8 cellular contexts compared by ENCODE assay signal in the genomic region with DNA sequence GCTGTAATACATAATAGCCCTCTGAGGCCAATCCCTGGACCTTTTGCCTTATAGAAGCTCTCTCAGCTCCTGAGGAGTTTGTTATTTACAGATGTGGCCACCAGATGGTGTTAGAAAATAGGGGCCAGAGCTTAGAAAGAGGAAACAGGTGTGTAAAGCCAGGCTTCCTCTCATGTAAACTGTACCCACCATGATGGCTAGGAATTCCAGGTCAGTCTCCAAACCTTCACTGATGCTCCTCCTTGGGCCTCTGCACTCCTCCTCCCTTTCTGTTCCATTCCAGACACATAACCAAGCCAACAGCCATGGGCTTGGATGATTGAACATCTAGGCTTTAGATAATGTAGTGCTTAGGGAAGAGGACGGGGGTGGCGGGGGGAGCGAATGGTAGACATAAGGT. TPM values are rescaled to one million over a fixed set of nuclear protein-coding genes. Genes with fewer than 3 reads are reported as not detected.
DNase-seq lines count a peak whose midpoint lies in the region; ATAC-seq and TF ChIP-seq lines count a peak whose summit lies in the region.

No MANE protein-coding gene starts in this region.

- peaks cover 9% of the 10 kb centered on the region for H3K4me1 Mint-ChIP-seq in nephron progenitor cell

- RAD21 ChIA-PET in HCT116 (lab: Charles Lee; ENCODE audit: low non-redundant PET in 1 of 2, low total read pairs in 2 of 2, uncharacterized antibody in 2 of 2, unreplicated experiment in 2 of 2) = interaction anchor here (1.1 to 1.4 kb wide), 2 partner anchors 336 kb away, joined by 5 to 9 read pairs; no protein-coding TSS in a partner anchor

- no peaks in the 10 kb centered on the region for H4K20me1 ChIP-seq in HCT116 (ENCODE audit: insufficient read depth)

- POLR2A ChIA-PET in HCT116 (lab: Charles Lee) = interaction anchor here (0.5 kb wide), 1 partner anchor 207 kb away, joined by 3 read pairs; no protein-coding TSS in a partner anchor

- H3K27me3 Mint-ChIP-seq in nephron progenitor cell (ENCODE audit: low read depth, poor library complexity) = peaks cover 1% of the 10 kb centered on the region

- intact Hi-C loops in HCT116 (cut with micrococcal nuclease) (loop anchor here (1.0 kb wide), 2 partner anchors 204 to 336 kb away; no protein-coding TSS in a partner anchor), esophagus muscularis mucosa (cut with DNase I) (loop anchor here (5.0 kb wide), 2 partner anchors 189 to 334 kb away; a partner anchor contains a TSS), posterior vena cava (cut with DNase I) (loop anchor here in 1 of 2 donors (10.0 kb wide), 1 partner anchor 336 kb away; no protein-coding TSS in a partner anchor)

- no peak overlapping the region for H3K27ac ChIP-seq in HCT116 (ENCODE audit: low read depth, low read length)
- H3K27ac ChIP-seq in esophagus muscularis mucosa (replicated peaks in 1 of 4) = no peak overlapping the region

- no peak overlapping the region for H3K4me3 Mint-ChIP-seq in nephron progenitor cell

- no peak overlapping the region for H3K4me2 ChIP-seq in HCT116 (ENCODE audit: low read length)

- H3K9me3 ChIP-seq in HCT116 (ENCODE audit: control insufficient read depth in 1 of 2, insufficient read depth in 1 of 2, low read depth in 1 of 2, low read length in 2 of 2) = no peaks in the 10 kb centered on the region
- H3K9me3 ChIP-seq in esophagus muscularis mucosa = no peaks in the 10 kb centered on the region

- no peak overlapping the region for H3K9ac ChIP-seq in HCT116 (ENCODE audit: low read length)

- no peaks in the 10 kb centered on the region for H3K27me3 ChIP-seq in HCT116 (ENCODE audit: insufficient read depth, low read length)
- H3K27me3 ChIP-seq in esophagus muscularis mucosa = no peaks in the 10 kb centered on the region

- peak; percentile 79 for TF ChIP-seq RAD21 in HCT116 (IDR thresholded peaks at IDR 0.05; ENCODE audit: low read depth)

- no peak overlapping the region for H3K27ac Mint-ChIP-seq in nephron progenitor cell

- no peaks in the 10 kb centered on the region for H3K9me2 ChIP-seq in HCT116 (ENCODE audit: insufficient read depth)

- no peaks in the 10 kb centered on the region for H3K4me1 ChIP-seq in HCT116 (ENCODE audit: control insufficient read depth in 1 of 2, insufficient read depth in 2 of 2, low read length in 2 of 2)
- peaks cover 14 to 39% (median 32%) of the 10 kb centered on the region in 4 donors for H3K4me1 ChIP-seq in esophagus muscularis mucosa

- no peak overlapping the region for H2AFZ ChIP-seq in HCT116 (ENCODE audit: low read depth, low read length, poor library complexity, severe bottlenecking)

- in situ Hi-C loops in SK-MEL-5 (cut with HindIII; ENCODE audit: low pct_unique_long_range_greater_than_20kb, low sequenced_read_pairs) = no loop called here

- ATAC-seq in HCT116 = peak; percentile 88
- ATAC-seq in GM21528 (IDR thresholded peaks at IDR 0.05; ENCODE audit: low FRiP score, unreplicated experiment) = no peak

- no TSS peak for BruUV-seq in HCT116 (replicated peaks; lab: Mats Ljungman, UMichigan)

- TF ChIP-seq POLR2A in HCT116 (IDR thresholded peaks at IDR 0.05; ENCODE audit: borderline replicate concordance, extremely low read depth, insufficient read depth, insufficient read length) (no peak), esophagus muscularis mucosa (IDR thresholded peaks at IDR 0.05; ENCODE audit: low read depth) (no peak)

- H3K9me3 Mint-ChIP-seq in nephron progenitor cell = no peaks in the 10 kb centered on the region

- peak; percentile 68 for DNase-seq in GM03348 (ENCODE audit: low spot score)
- DNase-seq in HCT116 (ENCODE audit: low read depth, low spot score) = peak; percentile 32
- DNase-seq in NCI-H1105 treated with DMSO at 0.1 percent for 48 hours (lab: John Stamatoyannopoulos, UW) = peak; percentile 75
- DNase-seq in SK-MEL-5 (ENCODE audit: low read depth, low spot score) = peak; percentile 76
- peak; percentile 70 for DNase-seq in esophagus muscularis mucosa (ENCODE audit: extremely low spot score)
- no peak for DNase-seq in nephron progenitor cell
- no peak for DNase-seq in posterior vena cava (ENCODE audit: low spot score)

- H3K36me3 ChIP-seq in HCT116 (ENCODE audit: control insufficient read depth in 1 of 2, insufficient read depth in 2 of 2, low read length in 2 of 2) (no peaks in the 10 kb centered on the region), esophagus muscularis mucosa (peaks cover 0 to 33% (median 27%) of the 10 kb centered on the region in 4 donors)

- H3K36me3 Mint-ChIP-seq in nephron progenitor cell (ENCODE audit: low read depth) = peaks cover 12% of the 10 kb centered on the region

- H3K4me3 ChIP-seq in HCT116 (replicated peaks in 1 of 2; ENCODE audit: low read depth in 1 of 2, low read length in 2 of 2) (no peak overlapping the region), esophagus muscularis mucosa (no peak overlapping the region)

- 100% methylated on average over 3 of the region's 3 CpGs for WGBS in esophagus muscularis mucosa

- TF ChIP-seq CTCF in HCT116 (IDR thresholded peaks at IDR 0.05 in 2 of 3, conservative IDR thresholded peaks at IDR 0.05 in 1 of 3; ENCODE audit: borderline replicate concordance in 1 of 3, insufficient read depth in 1 of 3, low read depth in 2 of 3, low read length in 2 of 3) (peak; percentile 45 to 77 (median 47); a peak in 5 of 6 replicates), esophagus muscularis mucosa (IDR thresholded peaks at IDR 0.05) (peak; percentile 50 to 52 (median 51)), nephron progenitor cell (IDR thresholded peaks at IDR 0.05) (peak; percentile 46)

- H3K79me2 ChIP-seq in HCT116 (ENCODE audit: insufficient read depth, low read length) = no peaks in the 10 kb centered on the region

- TF ChIP-seq EP300 in esophagus muscularis mucosa (IDR thresholded peaks at IDR 0.05) = no peak

- CTCF ChIA-PET in HCT116 (lab: Charles Lee) = interaction anchor here (0.6 to 1.9 kb wide), 11 partner anchors 10 to 487 kb away, joined by 3 to 51 read pairs (median 4); a partner anchor contains a TSS

TF ChIP-seq in HCT116, 20 proteins besides CTCF, POLR2A, EP300 and RAD21 (continues in another document):
- TF ChIP-seq, protein P1, sequence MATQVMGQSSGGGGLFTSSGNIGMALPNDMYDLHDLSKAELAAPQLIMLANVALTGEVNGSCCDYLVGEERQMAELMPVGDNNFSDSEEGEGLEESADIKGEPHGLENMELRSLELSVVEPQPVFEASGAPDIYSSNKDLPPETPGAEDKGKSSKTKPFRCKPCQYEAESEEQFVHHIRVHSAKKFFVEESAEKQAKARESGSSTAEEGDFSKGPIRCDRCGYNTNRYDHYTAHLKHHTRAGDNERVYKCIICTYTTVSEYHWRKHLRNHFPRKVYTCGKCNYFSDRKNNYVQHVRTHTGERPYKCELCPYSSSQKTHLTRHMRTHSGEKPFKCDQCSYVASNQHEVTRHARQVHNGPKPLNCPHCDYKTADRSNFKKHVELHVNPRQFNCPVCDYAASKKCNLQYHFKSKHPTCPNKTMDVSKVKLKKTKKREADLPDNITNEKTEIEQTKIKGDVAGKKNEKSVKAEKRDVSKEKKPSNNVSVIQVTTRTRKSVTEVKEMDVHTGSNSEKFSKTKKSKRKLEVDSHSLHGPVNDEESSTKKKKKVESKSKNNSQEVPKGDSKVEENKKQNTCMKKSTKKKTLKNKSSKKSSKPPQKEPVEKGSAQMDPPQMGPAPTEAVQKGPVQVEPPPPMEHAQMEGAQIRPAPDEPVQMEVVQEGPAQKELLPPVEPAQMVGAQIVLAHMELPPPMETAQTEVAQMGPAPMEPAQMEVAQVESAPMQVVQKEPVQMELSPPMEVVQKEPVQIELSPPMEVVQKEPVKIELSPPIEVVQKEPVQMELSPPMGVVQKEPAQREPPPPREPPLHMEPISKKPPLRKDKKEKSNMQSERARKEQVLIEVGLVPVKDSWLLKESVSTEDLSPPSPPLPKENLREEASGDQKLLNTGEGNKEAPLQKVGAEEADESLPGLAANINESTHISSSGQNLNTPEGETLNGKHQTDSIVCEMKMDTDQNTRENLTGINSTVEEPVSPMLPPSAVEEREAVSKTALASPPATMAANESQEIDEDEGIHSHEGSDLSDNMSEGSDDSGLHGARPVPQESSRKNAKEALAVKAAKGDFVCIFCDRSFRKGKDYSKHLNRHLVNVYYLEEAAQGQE (IDR thresholded peaks at IDR 0.05; ENCODE audit: low read depth) = no peak
- TF ChIP-seq SP1 (IDR thresholded peaks at IDR 0.05; ENCODE audit: low read depth) (no peak), FOSL1 (IDR thresholded peaks at IDR 0.05; ENCODE audit: low read depth) (no peak), JUND (IDR thresholded peaks at IDR 0.05) (no peak), TCF7L2 (IDR thresholded peaks at IDR 0.05; ENCODE audit: borderline replicate concordance, extremely low read depth, insufficient read depth, insufficient read length) (no peak), YY1 (IDR thresholded peaks at IDR 0.05; ENCODE audit: extremely low read depth, insufficient replicate concordance, low read depth, low read length) (no peak), CBX3 (IDR thresholded peaks at IDR 0.05; ENCODE audit: low read depth) (no peak), ZFX (IDR thresholded peaks at IDR 0.05) (no peak)
- TF ChIP-seq, protein P2, sequence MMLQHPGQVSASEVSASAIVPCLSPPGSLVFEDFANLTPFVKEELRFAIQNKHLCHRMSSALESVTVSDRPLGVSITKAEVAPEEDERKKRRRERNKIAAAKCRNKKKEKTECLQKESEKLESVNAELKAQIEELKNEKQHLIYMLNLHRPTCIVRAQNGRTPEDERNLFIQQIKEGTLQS (IDR thresholded peaks at IDR 0.05) = no peak

RNA-seq across cellular contexts. Expression of a gene that starts 39.7 kb away (rescaled TPM):
- total RNA-seq in HCT116 (2021; ENCODE audit: unreplicated experiment) (6.0 TPM), esophagus muscularis mucosa (10 to 100 TPM in 2 of 4 donors, 1 to 10 TPM in 2; 5.8 to 15.4 (median 11.3) TPM), posterior vena cava (10 to 100 TPM; 12.8 to 14.1 TPM)
- 3.3 and 3.7 TPM in 2 replicates for polyA plus RNA-seq in HCT116 (2012)
- 5.4 and 5.6 TPM in 2 replicates for total RNA-seq in SK-MEL-5 (2014; rRNA removed; shearing (Covaris generic))
- 5.6 and 6.2 TPM in 2 replicates for polyA plus RNA-seq in SK-MEL-5 (2015; cell fraction: cytosol; rRNA removed)
- polyA plus RNA-seq in SK-MEL-5 (2015; cell fraction: nucleus; rRNA removed) = 47.0 and 64.9 TPM in 2 replicates

RNA-seq across cellular contexts. Expression of a gene that starts 40.0 kb away (rescaled TPM):
- total RNA-seq in HCT116 (2021; ENCODE audit: unreplicated experiment) (3.0 TPM), esophagus muscularis mucosa (10 to 100 TPM in 2 of 4 donors, 1 to 10 TPM in 2; 6.6 to 21.0 (median 12.1) TPM), posterior vena cava (10 to 100 TPM; 10.2 to 10.5 TPM)
- 2.8 and 4.0 TPM in 2 replicates for polyA plus RNA-seq in HCT116 (2012)
- total RNA-seq in SK-MEL-5 (2014; rRNA removed; shearing (Covaris generic)) = 5.8 and 6.0 TPM in 2 replicates
- 5.0 and 9.9 TPM in 2 replicates for polyA plus RNA-seq in SK-MEL-5 (2015; cell fraction: cytosol; rRNA removed)
- 1.1 and 3.1 TPM in 2 replicates for polyA plus RNA-seq in SK-MEL-5 (2015; cell fraction: nucleus; rRNA removed)

Comparison
In these comparisons a context has a peak if more than half of its experiments do, and no peak if none do; other contexts are left out.
1. DNase-seq: peak in GM03348 (single experiment), HCT116 (single experiment), NCI-H1105 treated with DMSO at 0.1 percent for 48 hours (single experiment), SK-MEL-5 (single experiment) and esophagus muscularis mucosa (single experiment); none in nephron progenitor cell (single experiment) and posterior vena cava (single experiment).
2. Peak in every context shown above with its lines, with median percentiles within 50 percentile points of each other: CTCF ChIP-seq.